1 cellular context compared by ENCODE assay signal in the genomic region with DNA sequence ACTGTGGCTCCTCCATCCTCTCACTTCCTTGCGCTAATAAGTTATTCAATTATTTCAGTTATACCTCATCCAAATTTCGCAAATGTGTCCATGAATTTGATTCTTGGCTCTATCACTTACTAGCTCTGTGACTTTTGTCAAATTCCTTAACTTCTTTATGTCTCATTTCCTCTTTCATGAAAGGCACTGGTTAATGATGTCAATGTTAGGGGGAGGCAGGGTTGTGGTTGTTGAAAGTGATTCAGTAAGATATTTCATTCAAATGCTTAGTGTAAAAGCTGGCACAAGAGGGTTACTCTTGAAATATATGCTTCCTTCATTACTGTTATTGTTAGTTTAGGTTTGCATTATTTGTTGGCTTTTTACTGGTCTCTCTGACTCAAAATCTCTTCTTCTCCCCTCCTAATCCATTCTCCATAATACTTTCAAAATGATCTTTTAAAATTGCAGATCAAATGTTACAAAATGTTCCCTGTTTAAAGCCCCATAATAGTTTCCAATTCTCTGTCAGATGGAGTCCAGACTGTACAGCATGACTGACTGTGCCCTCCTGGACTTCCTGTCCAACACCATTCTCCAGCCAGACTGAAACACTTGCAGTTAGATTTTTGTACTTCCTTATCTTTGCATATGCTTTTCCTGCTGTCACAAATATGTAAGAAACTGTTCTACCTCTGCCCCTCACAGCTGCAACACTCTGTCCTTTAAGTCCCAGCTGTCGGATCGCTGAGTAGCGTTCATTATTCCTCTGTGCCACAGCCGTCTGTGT.
TF ChIP-seq lines count a peak whose summit lies in the region.

No MANE protein-coding gene starts in this region.

TF ChIP-seq in SK-N-SH treated with all-trans-retinoic acid at 6 μM for 48 hours, 23 proteins besides CTCF, POLR2A, EP300 and RAD21 (continued from another document):
- TF ChIP-seq, protein P1, sequence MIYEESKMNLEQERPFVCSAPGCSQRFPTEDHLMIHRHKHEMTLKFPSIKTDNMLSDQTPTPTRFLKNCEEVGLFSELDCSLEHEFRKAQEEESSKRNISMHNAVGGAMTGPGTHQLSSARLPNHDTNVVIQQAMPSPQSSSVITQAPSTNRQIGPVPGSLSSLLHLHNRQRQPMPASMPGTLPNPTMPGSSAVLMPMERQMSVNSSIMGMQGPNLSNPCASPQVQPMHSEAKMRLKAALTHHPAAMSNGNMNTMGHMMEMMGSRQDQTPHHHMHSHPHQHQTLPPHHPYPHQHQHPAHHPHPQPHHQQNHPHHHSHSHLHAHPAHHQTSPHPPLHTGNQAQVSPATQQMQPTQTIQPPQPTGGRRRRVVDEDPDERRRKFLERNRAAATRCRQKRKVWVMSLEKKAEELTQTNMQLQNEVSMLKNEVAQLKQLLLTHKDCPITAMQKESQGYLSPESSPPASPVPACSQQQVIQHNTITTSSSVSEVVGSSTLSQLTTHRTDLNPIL (CRISPR knock-in tag; IDR thresholded peaks at IDR 0.05; ENCODE audit: low read depth): no peak
- TF ChIP-seq PPARA (CRISPR knock-in tag; IDR thresholded peaks at IDR 0.05; ENCODE audit: borderline replicate concordance) (no peak), RARB (CRISPR knock-in tag; IDR thresholded peaks at IDR 0.05) (no peak)
- TF ChIP-seq, protein P2, sequence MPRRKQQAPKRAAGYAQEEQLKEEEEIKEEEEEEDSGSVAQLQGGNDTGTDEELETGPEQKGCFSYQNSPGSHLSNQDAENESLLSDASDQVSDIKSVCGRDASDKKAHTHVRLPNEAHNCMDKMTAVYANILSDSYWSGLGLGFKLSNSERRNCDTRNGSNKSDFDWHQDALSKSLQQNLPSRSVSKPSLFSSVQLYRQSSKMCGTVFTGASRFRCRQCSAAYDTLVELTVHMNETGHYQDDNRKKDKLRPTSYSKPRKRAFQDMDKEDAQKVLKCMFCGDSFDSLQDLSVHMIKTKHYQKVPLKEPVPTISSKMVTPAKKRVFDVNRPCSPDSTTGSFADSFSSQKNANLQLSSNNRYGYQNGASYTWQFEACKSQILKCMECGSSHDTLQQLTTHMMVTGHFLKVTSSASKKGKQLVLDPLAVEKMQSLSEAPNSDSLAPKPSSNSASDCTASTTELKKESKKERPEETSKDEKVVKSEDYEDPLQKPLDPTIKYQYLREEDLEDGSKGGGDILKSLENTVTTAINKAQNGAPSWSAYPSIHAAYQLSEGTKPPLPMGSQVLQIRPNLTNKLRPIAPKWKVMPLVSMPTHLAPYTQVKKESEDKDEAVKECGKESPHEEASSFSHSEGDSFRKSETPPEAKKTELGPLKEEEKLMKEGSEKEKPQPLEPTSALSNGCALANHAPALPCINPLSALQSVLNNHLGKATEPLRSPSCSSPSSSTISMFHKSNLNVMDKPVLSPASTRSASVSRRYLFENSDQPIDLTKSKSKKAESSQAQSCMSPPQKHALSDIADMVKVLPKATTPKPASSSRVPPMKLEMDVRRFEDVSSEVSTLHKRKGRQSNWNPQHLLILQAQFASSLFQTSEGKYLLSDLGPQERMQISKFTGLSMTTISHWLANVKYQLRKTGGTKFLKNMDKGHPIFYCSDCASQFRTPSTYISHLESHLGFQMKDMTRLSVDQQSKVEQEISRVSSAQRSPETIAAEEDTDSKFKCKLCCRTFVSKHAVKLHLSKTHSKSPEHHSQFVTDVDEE (CRISPR knock-in tag; IDR thresholded peaks at IDR 0.05): no peak
